Comparison of ENCODE assay signal across 8 cellular contexts in the genomic region with DNA sequence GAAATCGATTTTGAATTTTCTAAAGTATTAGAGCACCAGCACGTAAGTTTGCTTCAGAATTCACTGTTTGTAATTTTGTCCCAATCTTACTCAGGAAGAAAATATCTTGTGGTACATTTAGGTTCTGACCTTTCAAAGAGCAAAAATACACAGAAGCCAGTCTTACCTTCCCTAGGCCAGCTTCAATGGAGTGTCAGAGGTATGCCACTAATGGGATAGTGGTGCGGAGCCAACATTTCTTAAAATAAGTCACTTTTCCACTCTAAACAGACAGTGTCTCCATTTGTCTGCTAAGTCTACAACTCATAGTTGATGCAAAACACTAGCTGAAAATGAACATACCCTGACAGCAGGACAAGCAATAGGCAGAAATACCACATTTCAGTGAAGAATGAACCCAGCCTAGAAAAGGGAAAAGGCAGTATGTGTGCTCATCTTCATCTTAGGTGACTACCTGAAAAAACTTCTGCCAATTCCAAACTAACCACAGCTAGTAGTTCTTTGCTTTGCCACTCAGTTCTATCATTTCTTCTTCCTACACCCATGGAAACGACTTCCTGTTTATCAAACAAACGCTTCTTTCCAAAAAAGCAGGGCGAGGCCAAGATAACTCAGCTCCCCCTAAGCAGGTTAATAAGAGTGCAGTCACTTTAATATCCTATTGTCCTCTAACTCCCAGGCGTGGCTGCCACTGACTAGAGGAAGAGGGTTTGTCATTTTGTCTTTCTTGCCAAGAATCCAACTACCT.
A peak's percentile ranks its signal among the peaks of the same experiment; 100 is the strongest.
DNase-seq lines count a peak whose midpoint lies in the region; ATAC-seq and TF ChIP-seq lines count a peak whose summit lies in the region.

No MANE protein-coding gene starts in this region.

- DNase-seq in GF-D8 (lab: John Stamatoyannopoulos, UW) (peak; percentile 89), NOMO-1 treated with DMSO at 0.1 percent for 48 hours (lab: John Stamatoyannopoulos, UW; ENCODE audit: unreplicated experiment) (peak; percentile 62), Karpas-422 (no peak), glomerular visceral epithelial cell (ENCODE audit: extremely low spot score) (no peak)
- peak in 1 of 2 donors; percentile 44 for DNase-seq in central memory CD8-positive, alpha-beta T cell (ENCODE audit: low spot score in 2 of 2)
- no peak for DNase-seq in activated CD8-positive, alpha-beta memory T cell treated with anti-CD3 and anti-CD28 coated beads, Interleukin-2, amount 50 U/mL, for 4 hours

- H3K4me3 Mint-ChIP-seq in central memory CD8-positive, alpha-beta T cell: peak overlapping the region; percentile 60
- H3K4me3 Mint-ChIP-seq in nephron: no peak overlapping the region

- ATAC-seq in central memory CD8-positive, alpha-beta T cell (replicated peaks; ENCODE audit: extremely low read depth, poor library complexity, severe bottlenecking): peak; percentile 59
- no peak for ATAC-seq in HG02870 (IDR thresholded peaks at IDR 0.05; ENCODE audit: unreplicated experiment)

- H3K4me3 ChIP-seq in Karpas-422 (ENCODE audit: low read length): no peak overlapping the region

- H3K9me2 ChIP-seq in Karpas-422 (replicated peaks; ENCODE audit: insufficient read depth, low read length): no peaks in the 10 kb centered on the region

- H3K4me1 ChIP-seq in Karpas-422 (ENCODE audit: low read length): peaks cover 10% of the 10 kb centered on the region

- no peak overlapping the region for H3K9ac ChIP-seq in Karpas-422 (ENCODE audit: low read length)

- H3K4me2 ChIP-seq in Karpas-422 (ENCODE audit: low read depth, low read length, poor library complexity, severe bottlenecking): no peak overlapping the region

- no peaks in the 10 kb centered on the region for H3K27me3 Mint-ChIP-seq in central memory CD8-positive, alpha-beta T cell
- no peaks in the 10 kb centered on the region for H3K27me3 Mint-ChIP-seq in nephron (ENCODE audit: low read depth)

- H3K27ac Mint-ChIP-seq in central memory CD8-positive, alpha-beta T cell (ENCODE audit: low read depth): peak overlapping the region; percentile 97
- peak overlapping the region; percentile 81 to 91 (median 86) for H3K27ac Mint-ChIP-seq in nephron

- H3K36me3 ChIP-seq in Karpas-422 (ENCODE audit: insufficient read depth, low read length): no peaks in the 10 kb centered on the region

- TF ChIP-seq CTCF in nephron (IDR thresholded peaks at IDR 0.05; ENCODE audit: unreplicated experiment in 3 of 3): no peak

- no peaks in the 10 kb centered on the region for H3K9me3 Mint-ChIP-seq in central memory CD8-positive, alpha-beta T cell
- no peaks in the 10 kb centered on the region for H3K9me3 Mint-ChIP-seq in nephron

- H3K27ac ChIP-seq in Karpas-422 (ENCODE audit: low read length): no peak overlapping the region

- H2AFZ ChIP-seq in Karpas-422 (ENCODE audit: low read length): no peak overlapping the region

- H3K36me3 Mint-ChIP-seq in central memory CD8-positive, alpha-beta T cell (ENCODE audit: insufficient read depth): peaks cover 19% of the 10 kb centered on the region
- peaks cover 18% of the 10 kb centered on the region for H3K36me3 Mint-ChIP-seq in nephron (ENCODE audit: low read depth)

- peaks cover 73% of the 10 kb centered on the region for H3K4me1 Mint-ChIP-seq in central memory CD8-positive, alpha-beta T cell
- H3K4me1 Mint-ChIP-seq in nephron: peaks cover 49% of the 10 kb centered on the region

- H3K79me2 ChIP-seq in Karpas-422 (ENCODE audit: low read length): no peaks in the 10 kb centered on the region

- H3K27me3 ChIP-seq in Karpas-422 (ENCODE audit: low read length): no peaks in the 10 kb centered on the region

- H3K9me3 ChIP-seq in Karpas-422 (ENCODE audit: low read length): no peaks in the 10 kb centered on the region

- no peaks in the 10 kb centered on the region for H4K20me1 ChIP-seq in Karpas-422 (ENCODE audit: insufficient read depth, low read depth, low read length)

Comparison
In these comparisons a context has a peak if more than half of its experiments do, and no peak if none do; other contexts are left out.
1. DNase-seq: peak in GF-D8 (single experiment) and NOMO-1 treated with DMSO at 0.1 percent for 48 hours (single experiment); none in Karpas-422 (single experiment), glomerular visceral epithelial cell (single experiment) and activated CD8-positive, alpha-beta memory T cell treated with anti-CD3 and anti-CD28 coated beads, Interleukin-2, amount 50 U/mL, for 4 hours (single experiment).